ENCODE assay signal across 21 cellular contexts in the genomic region with DNA sequence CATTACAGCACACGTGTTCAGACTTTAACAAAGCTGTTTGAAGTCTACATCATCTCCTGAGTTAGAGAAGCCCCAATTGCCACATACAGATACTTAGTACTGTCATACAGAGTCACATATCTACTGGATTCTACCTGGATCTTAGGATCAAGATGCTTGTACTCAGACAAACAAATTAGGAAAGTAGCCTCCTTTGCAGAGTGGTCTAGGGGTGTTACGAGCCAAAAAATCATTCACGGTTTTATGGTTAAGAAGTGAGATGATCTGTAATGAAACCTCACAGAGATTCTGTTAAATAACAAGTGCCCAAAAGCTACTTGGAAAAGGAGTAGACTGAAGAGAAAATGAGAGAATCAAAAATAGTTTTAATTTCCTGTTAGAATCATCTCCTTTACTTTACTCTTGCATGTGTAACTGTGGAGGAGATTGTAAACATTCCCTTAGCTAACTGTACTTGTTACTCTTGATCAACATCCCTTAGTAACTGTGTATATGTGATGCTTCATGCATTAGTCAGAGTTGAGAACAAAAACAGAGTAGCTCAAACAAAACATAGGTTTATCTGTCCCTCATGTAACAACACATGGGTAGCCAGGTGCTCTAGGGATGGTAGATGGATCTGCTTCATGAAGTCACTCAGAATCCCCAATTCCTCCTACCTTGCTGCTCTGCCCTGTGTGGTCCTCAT. TPM values are rescaled to one million over a fixed set of nuclear protein-coding genes. Genes with fewer than 3 reads are reported as not detected.
DNase-seq lines count a peak whose midpoint lies in the region; FAIRE-seq and TF ChIP-seq lines count a peak whose summit lies in the region.
"Had no signal": no experiment of that assay in that cellular context is flagged by ENCODE, and none has a peak within 500 bp of the region (broad histone marks: within the 10 kb centered on the region; RNA-seq: fewer than 3 reads in every experiment).

No MANE protein-coding gene starts in this region.

- H3K9me3 Mint-ChIP-seq in T-helper 2 cell treated with Interferon-gamma antibody and Interleukin-4, amounts not matched to agents 5 μg/mL and 100 μg/mL, for 36 hours = no peaks in the 10 kb centered on the region
- H3K9me3 Mint-ChIP-seq in astrocyte (ENCODE audit: unreplicated experiment) = no peaks in the 10 kb centered on the region
- no peaks in the 10 kb centered on the region for H3K9me3 Mint-ChIP-seq in Calu3 (ENCODE audit: low read depth, unreplicated experiment)
- H3K9me3 Mint-ChIP-seq: CD8-positive, alpha-beta T cell had no signal

- no peaks in the 10 kb centered on the region for H3K27me3 Mint-ChIP-seq in T-helper 2 cell treated with Interferon-gamma antibody and Interleukin-4, amounts not matched to agents 5 μg/mL and 100 μg/mL, for 36 hours (ENCODE audit: low read depth)
- H3K27me3 Mint-ChIP-seq in astrocyte (ENCODE audit: low read depth, unreplicated experiment) = peaks cover 6% of the 10 kb centered on the region
- H3K27me3 Mint-ChIP-seq in Calu3 (ENCODE audit: unreplicated experiment) = peaks cover 25% of the 10 kb centered on the region

- H3K9me3 ChIP-seq in astrocyte (ENCODE audit: insufficient read depth, low read depth, low read length) (no peaks in the 10 kb centered on the region), suprapubic skin (no peaks in the 10 kb centered on the region)
- H3K9me3 ChIP-seq: colonic mucosa, ovary, SK-N-SH, upper lobe of left lung had no signal

- no peaks in the 10 kb centered on the region for H4K20me1 ChIP-seq in astrocyte (ENCODE audit: insufficient read depth, low read length)

- H3K4me3 ChIP-seq in astrocyte (ENCODE audit: insufficient read depth, low read depth, low read length) (no peak overlapping the region), suprapubic skin (no peak overlapping the region)
- H3K4me3 ChIP-seq: colonic mucosa, GM12878, ovary, upper lobe of left lung had no signal

- H3K36me3 ChIP-seq in astrocyte (ENCODE audit: insufficient read depth, low read length) (no peaks in the 10 kb centered on the region), suprapubic skin (no peaks in the 10 kb centered on the region)
- H3K36me3 ChIP-seq: colonic mucosa, ovary, upper lobe of left lung had no signal

- no peak for TF ChIP-seq POLR2A in suprapubic skin (IDR thresholded peaks at IDR 0.05)

- H3K36me3 Mint-ChIP-seq in T-helper 2 cell treated with Interferon-gamma antibody and Interleukin-4, amounts not matched to agents 5 μg/mL and 100 μg/mL, for 36 hours (ENCODE audit: low read depth) = no peaks in the 10 kb centered on the region
- H3K36me3 Mint-ChIP-seq in astrocyte (ENCODE audit: low read depth, unreplicated experiment) (no peaks in the 10 kb centered on the region), Calu3 (ENCODE audit: insufficient read depth, unreplicated experiment) (no peaks in the 10 kb centered on the region)
- H3K36me3 Mint-ChIP-seq: CD8-positive, alpha-beta T cell had no signal

- intact Hi-C loops in Calu3 (cut with micrococcal nuclease; ENCODE audit: unreplicated experiment) = no loop called here

- no TSS peak for BruUV-seq in Calu3 (replicated peaks; lab: Mats Ljungman, UMichigan)

- peaks cover 56% of the 10 kb centered on the region for H3K4me1 Mint-ChIP-seq in T-helper 2 cell treated with Interferon-gamma antibody and Interleukin-4, amounts not matched to agents 5 μg/mL and 100 μg/mL, for 36 hours (ENCODE audit: low read depth)
- H3K4me1 Mint-ChIP-seq in astrocyte (ENCODE audit: low read depth, unreplicated experiment) (peaks cover 3% of the 10 kb centered on the region), Calu3 (ENCODE audit: low read depth, unreplicated experiment) (no peaks in the 10 kb centered on the region)

- TF ChIP-seq EP300 in suprapubic skin (IDR thresholded peaks at IDR 0.05) = no peak

- peak overlapping the region; percentile 19 for H3K27ac Mint-ChIP-seq in T-helper 2 cell treated with Interferon-gamma antibody and Interleukin-4, amounts not matched to agents 5 μg/mL and 100 μg/mL, for 36 hours
- H3K27ac Mint-ChIP-seq in astrocyte (ENCODE audit: unreplicated experiment) (no peak overlapping the region), Calu3 (ENCODE audit: unreplicated experiment) (no peak overlapping the region)
- H3K27ac Mint-ChIP-seq: CD8-positive, alpha-beta T cell had no signal

- CTCF ChIA-PET in Calu3 (lab: Charles Lee) = no interaction called here

- H3K27ac ChIP-seq in astrocyte (ENCODE audit: low read depth, low read length) (no peak overlapping the region), suprapubic skin (no peak overlapping the region)
- H3K27ac ChIP-seq: colonic mucosa, ovary, VCaP had no signal

- H3K9ac ChIP-seq in astrocyte (ENCODE audit: low read length) = no peak overlapping the region
- H3K9ac ChIP-seq: SK-N-SH had no signal

- H3K27me3 ChIP-seq in astrocyte (ENCODE audit: insufficient read depth, low read length) = peaks cover 9% of the 10 kb centered on the region
- H3K27me3 ChIP-seq in suprapubic skin = no peaks in the 10 kb centered on the region
- H3K27me3 ChIP-seq: colonic mucosa, ovary, upper lobe of left lung had no signal

- H3K4me2 ChIP-seq in astrocyte (ENCODE audit: low read length) = no peak overlapping the region
- H3K4me2 ChIP-seq: SK-N-SH had no signal

- H3K4me1 ChIP-seq in astrocyte (ENCODE audit: insufficient read depth, low read length) (no peaks in the 10 kb centered on the region), suprapubic skin (no peaks in the 10 kb centered on the region)
- H3K4me1 ChIP-seq: colonic mucosa had no signal

- DNase-seq in T-helper 2 cell treated with Interferon-gamma antibody and Interleukin-4, amounts not matched to agents 5 μg/mL and 100 μg/mL, for 36 hours (ENCODE audit: low spot score) = no peak
- DNase-seq in T-helper 2 cell (no peak), HCEC 1CT (peak; percentile 76), astrocyte (ENCODE audit: low read depth) (peak; percentile 15), iris pigment epithelial cell (ENCODE audit: low read depth) (peak; percentile 68), foreskin melanocyte (no peak), Calu3 (no peak), suprapubic skin (ENCODE audit: low spot score in 2 of 2) (no peak)
- DNase-seq: amygdala; CD8-positive, alpha-beta T cell; colonic mucosa; GOT3; MM.1S; NCI-H187 treated with DMSO at 0.1 percent for 48 hours; NCI-H524; ovary; SK-N-SH; upper lobe of left lung had no signal

- no peak for FAIRE-seq in astrocyte (lab: Jason Lieb, UNC)
- FAIRE-seq: GM12878, HTR-8/SVneo had no signal

- H3K79me2 ChIP-seq in astrocyte (ENCODE audit: insufficient read depth, low read length) = no peaks in the 10 kb centered on the region

- WGBS in suprapubic skin = 73% methylated on average over 3 of the region's 3 CpGs

- no peak for TF ChIP-seq CTCF in astrocyte (IDR thresholded peaks at IDR 0.05; ENCODE audit: insufficient read depth, low read depth, low read length)
- no peak for TF ChIP-seq CTCF in Calu3 (IDR thresholded peaks at IDR 0.05; ENCODE audit: unreplicated experiment)
- TF ChIP-seq CTCF in suprapubic skin (IDR thresholded peaks at IDR 0.05) = no peak

- no peak overlapping the region for H3K4me3 Mint-ChIP-seq in T-helper 2 cell treated with Interferon-gamma antibody and Interleukin-4, amounts not matched to agents 5 μg/mL and 100 μg/mL, for 36 hours
- H3K4me3 Mint-ChIP-seq in astrocyte (ENCODE audit: unreplicated experiment) = no peak overlapping the region
- H3K4me3 Mint-ChIP-seq in Calu3 (ENCODE audit: low read depth, unreplicated experiment) = no peak overlapping the region
- H3K4me3 Mint-ChIP-seq: CD8-positive, alpha-beta T cell had no signal

- no peak overlapping the region for H2AFZ ChIP-seq in astrocyte (ENCODE audit: low read depth, low read length)

RNA-seq across cellular contexts. Expression of a gene that starts 16.4 kb away (rescaled TPM):
- total RNA-seq in astrocyte (0.27 TPM in 1 of 2 replicates, not detected in the other), Calu3 (2022) (0.22 TPM in 1 of 2 replicates, not detected in the other), suprapubic skin (1 to 10 TPM in 3 of 4 donors, under 1 TPM in 1; 0.98 to 6.6 (median 1.2) TPM)
- total RNA-seq: CD8-positive, alpha-beta T cell had no signal

Comparison
In these comparisons a context has a peak if more than half of its experiments do, and no peak if none do; other contexts are left out.
1. DNase-seq: peak in HCEC 1CT (single experiment), astrocyte (single experiment) and iris pigment epithelial cell (single experiment); none in T-helper 2 cell treated with Interferon-gamma antibody and Interleukin-4, amounts not matched to agents 5 μg/mL and 100 μg/mL, for 36 hours (single experiment), T-helper 2 cell (0 of 5), foreskin melanocyte (single experiment), Calu3 (single experiment) and suprapubic skin (0 of 2).